Comparison of ENCODE assay signal across 14 cellular contexts in genomic region chr5:173866249-173867172, GRCh38. TPM values are rescaled to one million over a fixed set of nuclear protein-coding genes. Genes with fewer than 3 reads are reported as not detected.
DNase-seq lines count a peak whose midpoint lies in the region; ATAC-seq, FAIRE-seq and TF ChIP-seq lines count a peak whose summit lies in the region.
"Had no signal": no experiment of that assay in that cellular context is flagged by ENCODE, and none has a peak within 500 bp of the region (broad histone marks: within the 10 kb centered on the region; RNA-seq: fewer than 3 reads in every experiment).

No MANE protein-coding gene starts in this region.

- FAIRE-seq in kidney (lab: Jason Lieb, UNC) = no peak

- H3K27ac ChIP-seq in ascending aorta = peak overlapping the region; percentile 48 to 57
- no peak overlapping the region for H3K27ac ChIP-seq in kidney (ENCODE audit: low read depth in 2 of 2, low read length in 2 of 2)
- H3K27ac ChIP-seq in substantia nigra (ENCODE audit: low read depth, low read length, poor library complexity, severe bottlenecking) = peak overlapping the region; percentile 99

- H3K9me3 ChIP-seq in ascending aorta = no peaks in the 10 kb centered on the region
- no peaks in the 10 kb centered on the region for H3K9me3 ChIP-seq in kidney (ENCODE audit: control insufficient read depth in 1 of 2, low read length in 2 of 2)

- peak overlapping the region; percentile 71 for H3K4me3 ChIP-seq in NB4 (ENCODE audit: low read depth, low read length)
- H3K4me3 ChIP-seq in ascending aorta = no peak overlapping the region
- H3K4me3 ChIP-seq in kidney (ENCODE audit: low read length in 2 of 2) = no peak overlapping the region

- TF ChIP-seq POLR2A in NB4 (IDR thresholded peaks at IDR 0.05; ENCODE audit: extremely low read depth, insufficient read length) = peak; percentile 41

- intact Hi-C loops in ascending aorta (cut with DNase I) (no loop called here), kidney (cut with DNase I) (no loop called here)

- DNase-seq in NB4 (ENCODE audit: low read depth) (peak; percentile 87), ascending aorta (ENCODE audit: low spot score in 2 of 2) (no peak), kidney (peak; percentile 71), substantia nigra (lab: John Stamatoyannopoulos, UW) (peak; percentile 51 to 97 (median 90)), COLO829 (ENCODE audit: low spot score) (no peak)
- no peak for DNase-seq in effector CD4-positive, alpha-beta T cell
- DNase-seq in activated naive CD4-positive, alpha-beta T cell (lab: John Stamatoyannopoulos, UW) = no peak
- DNase-seq: activated CD4-positive, alpha-beta T cell treated with anti-CD3 and anti-CD28 coated beads, Interleukin-2, amount 10 ng/mL, durations not matched to agents 24 days and 14 days; activated gamma-delta T cell; cortex of kidney; IMR-90; NCI-H2171 treated with DMSO at 0.1 percent for 48 hours had no signal

- no peaks in the 10 kb centered on the region for H3K27me3 ChIP-seq in ascending aorta

- TF ChIP-seq CTCF in NB4 (IDR thresholded peaks at IDR 0.05; ENCODE audit: low read depth, low read length) (no peak), ascending aorta (IDR thresholded peaks at IDR 0.05) (no peak), kidney (IDR thresholded peaks at IDR 0.05; ENCODE audit: borderline replicate concordance, extremely low read depth, insufficient read depth) (no peak)

- H3K4me1 ChIP-seq in ascending aorta = peaks cover 0 to 1% of the 10 kb centered on the region in 2 donors
- H3K4me1 ChIP-seq in kidney (ENCODE audit: control insufficient read depth in 1 of 2, insufficient read depth in 1 of 2, low read depth in 1 of 2, low read length in 2 of 2) = peaks cover 0 to 1% of the 10 kb centered on the region in 2 donors

- no peak for ATAC-seq in GM21390 (IDR thresholded peaks at IDR 0.05; ENCODE audit: unreplicated experiment)
- ATAC-seq: stimulated activated effector memory CD8-positive, alpha-beta T cell treated with anti-CD3 and anti-CD28 coated beads, Interleukin-12 subunit alpha, Interleukin-12 subunit beta, amount 100 ng/mL, for 72 hours had no signal

- no peaks in the 10 kb centered on the region for H3K36me3 ChIP-seq in ascending aorta
- H3K36me3 ChIP-seq in kidney (ENCODE audit: control insufficient read depth in 1 of 2, insufficient read depth in 2 of 2, low read length in 2 of 2) = no peaks in the 10 kb centered on the region

- H3K9ac ChIP-seq in kidney (ENCODE audit: low read length in 2 of 2) = no peak overlapping the region

RNA-seq across cellular contexts. Expression of gene CPEB4, which starts 21.6 kb away (rescaled TPM):
- total RNA-seq in ascending aorta (37.4 TPM), kidney (73.0 TPM)
- polyA plus RNA-seq in kidney (ENCODE audit: insufficient read depth, low read depth, low replicate concordance) = 9.5 TPM

Comparison
In these comparisons a context has a peak if more than half of its experiments do, and no peak if none do; other contexts are left out.
1. DNase-seq: peak in NB4 (single experiment), kidney (single experiment) and substantia nigra (49 of 49); none in ascending aorta (0 of 2), COLO829 (single experiment), effector CD4-positive, alpha-beta T cell (single experiment) and activated naive CD4-positive, alpha-beta T cell (0 of 4).
2. H3K27ac ChIP-seq: peak in ascending aorta (2 of 2) and substantia nigra (single experiment); none in kidney (0 of 2).